ENCODE assay signal across 30 cellular contexts in the genomic region with DNA sequence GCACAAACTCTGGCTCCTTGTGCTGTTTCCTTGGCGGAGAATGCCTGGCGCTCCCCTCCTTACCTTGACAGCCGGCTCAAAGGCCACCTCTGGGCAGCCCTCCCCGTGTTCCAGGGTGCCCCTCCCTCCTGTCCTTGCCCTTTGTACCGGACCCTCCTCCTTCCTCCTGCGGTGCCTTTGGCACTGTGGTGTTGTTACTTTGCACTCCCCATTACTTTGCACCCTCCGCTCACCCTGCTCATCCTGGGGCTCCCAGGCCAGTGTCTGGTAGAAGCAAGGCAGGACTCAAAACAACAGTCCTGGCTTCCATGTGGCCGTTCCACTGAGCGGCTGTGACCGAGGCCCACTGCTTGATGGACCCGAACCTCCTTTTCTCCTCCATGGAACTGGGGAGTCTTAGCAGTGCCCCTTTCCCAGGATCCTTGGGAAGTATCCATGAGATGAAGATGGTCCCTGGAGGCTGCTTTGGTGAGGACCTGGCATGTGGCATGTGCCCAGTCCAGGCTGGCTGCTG.
DNase-seq lines count a peak whose midpoint lies in the region; ATAC-seq and TF ChIP-seq lines count a peak whose summit lies in the region.
"Had no signal": no experiment of that assay in that cellular context is flagged by ENCODE, and none has a peak within 500 bp of the region (broad histone marks: within the 10 kb centered on the region; RNA-seq: fewer than 3 reads in every experiment).

No MANE protein-coding gene starts in this region.

- no peaks in the 10 kb centered on the region for H3K9me3 Mint-ChIP-seq in activated naive CD4-positive, alpha-beta T cell treated with anti-CD3 and anti-CD28 coated beads, Interleukin-2, amount 10 ng/mL, durations not matched to agents 7 days and 5 days
- no peaks in the 10 kb centered on the region for H3K9me3 Mint-ChIP-seq in activated naive CD4-positive, alpha-beta T cell treated with anti-CD3 and anti-CD28 coated beads for 36 hours
- H3K9me3 Mint-ChIP-seq in memory B cell: no peaks in the 10 kb centered on the region
- no peaks in the 10 kb centered on the region for H3K9me3 Mint-ChIP-seq in endothelial cell (ENCODE audit: unreplicated experiment)
- H3K9me3 Mint-ChIP-seq: CD4-positive, alpha-beta memory T cell; HFFc6; naive B cell; stimulated activated naive CD8-positive, alpha-beta T cell treated with anti-CD3 and anti-CD28 coated beads, Interleukin-15, amount 100 ng/mL, for 72 hours had no signal

- TF ChIP-seq CTCF in colonic mucosa (IDR thresholded peaks at IDR 0.05) (no peak), endothelial cell (IDR thresholded peaks at IDR 0.05; ENCODE audit: unreplicated experiment) (no peak)

- H3K27ac Mint-ChIP-seq in activated naive CD4-positive, alpha-beta T cell treated with anti-CD3 and anti-CD28 coated beads, Interleukin-2, amount 10 ng/mL, durations not matched to agents 7 days and 5 days: peak overlapping the region; percentile 24
- no peak overlapping the region for H3K27ac Mint-ChIP-seq in activated naive CD4-positive, alpha-beta T cell treated with anti-CD3 and anti-CD28 coated beads for 36 hours
- H3K27ac Mint-ChIP-seq in memory B cell (peak overlapping the region; percentile 57), endothelial cell (ENCODE audit: unreplicated experiment) (no peak overlapping the region)
- H3K27ac Mint-ChIP-seq: activated CD8-positive, alpha-beta T cell treated with anti-CD3 and anti-CD28 coated beads, Interleukin-2, amount 10 ng/mL, durations not matched to agents 7 days and 5 days; HFFc6; stimulated activated naive CD8-positive, alpha-beta T cell treated with anti-CD3 and anti-CD28 coated beads, Interleukin-15, amount 100 ng/mL, for 72 hours had no signal

- no peaks in the 10 kb centered on the region for H3K4me1 ChIP-seq in colonic mucosa
- H3K4me1 ChIP-seq in stomach smooth muscle (ENCODE audit: control insufficient read depth, insufficient read depth, low read length): peaks cover 28% of the 10 kb centered on the region
- H3K4me1 ChIP-seq: thyroid gland had no signal

- no peak for DNase-seq in activated naive CD4-positive, alpha-beta T cell treated with anti-CD3 and anti-CD28 coated beads, Interleukin-2, amount 10 ng/mL, durations not matched to agents 7 days and 5 days
- no peak for DNase-seq in activated naive CD4-positive, alpha-beta T cell treated with anti-CD3 and anti-CD28 coated beads for 36 hours
- peak; percentile 89 for DNase-seq in colonic mucosa
- DNase-seq in memory B cell (ENCODE audit: low spot score in 2 of 2): no peak
- DNase-seq in endothelial cell (ENCODE audit: low spot score): no peak
- no peak for DNase-seq in cerebellum (ENCODE audit: low spot score)
- DNase-seq: 8988T; activated CD8-positive, alpha-beta T cell treated with anti-CD3 and anti-CD28 coated beads, Interleukin-2, amount 10 ng/mL, durations not matched to agents 7 days and 5 days; activated effector memory CD4-positive, alpha-beta T cell treated with Interleukin-2 at 50 U/mL for 16 hours; caudate nucleus; CD4-positive, alpha-beta memory T cell; DMS 273 treated with DMSO at 0.1 percent for 48 hours; dorsolateral prefrontal cortex; GM23248; heart right ventricle; HFFc6; mesendoderm; naive B cell; NCI-H1092; NCI-H187 treated with DMSO at 0.1 percent for 48 hours; NCI-H526 treated with DMSO at 0.1 percent for 48 hours; occipital lobe; stimulated activated naive CD8-positive, alpha-beta T cell treated with anti-CD3 and anti-CD28 coated beads, Interleukin-15, amount 100 ng/mL, for 72 hours; T-helper 1 cell; thyroid gland had no signal

- H3K4me3 Mint-ChIP-seq in activated naive CD4-positive, alpha-beta T cell treated with anti-CD3 and anti-CD28 coated beads, Interleukin-2, amount 10 ng/mL, durations not matched to agents 7 days and 5 days: no peak overlapping the region
- H3K4me3 Mint-ChIP-seq in activated naive CD4-positive, alpha-beta T cell treated with anti-CD3 and anti-CD28 coated beads for 36 hours: no peak overlapping the region
- H3K4me3 Mint-ChIP-seq in memory B cell: no peak overlapping the region
- H3K4me3 Mint-ChIP-seq in endothelial cell (ENCODE audit: unreplicated experiment): no peak overlapping the region
- H3K4me3 Mint-ChIP-seq: activated CD8-positive, alpha-beta T cell treated with anti-CD3 and anti-CD28 coated beads, Interleukin-2, amount 10 ng/mL, durations not matched to agents 7 days and 5 days; CD4-positive, alpha-beta memory T cell; HFFc6; naive B cell; stimulated activated naive CD8-positive, alpha-beta T cell treated with anti-CD3 and anti-CD28 coated beads, Interleukin-15, amount 100 ng/mL, for 72 hours had no signal

- no peaks in the 10 kb centered on the region for H3K27me3 Mint-ChIP-seq in activated naive CD4-positive, alpha-beta T cell treated with anti-CD3 and anti-CD28 coated beads, Interleukin-2, amount 10 ng/mL, durations not matched to agents 7 days and 5 days
- no peaks in the 10 kb centered on the region for H3K27me3 Mint-ChIP-seq in activated naive CD4-positive, alpha-beta T cell treated with anti-CD3 and anti-CD28 coated beads for 36 hours (ENCODE audit: low read depth)
- H3K27me3 Mint-ChIP-seq in memory B cell (no peaks in the 10 kb centered on the region), endothelial cell (ENCODE audit: unreplicated experiment) (peaks cover 12% of the 10 kb centered on the region)
- H3K27me3 Mint-ChIP-seq: CD4-positive, alpha-beta memory T cell; naive B cell; stimulated activated naive CD8-positive, alpha-beta T cell treated with anti-CD3 and anti-CD28 coated beads, Interleukin-15, amount 100 ng/mL, for 72 hours had no signal

- H3K36me3 ChIP-seq in colonic mucosa: no peaks in the 10 kb centered on the region
- H3K36me3 ChIP-seq in stomach smooth muscle (ENCODE audit: control insufficient read depth in 2 of 2, insufficient read depth in 2 of 2, low read length in 2 of 2): no peaks in the 10 kb centered on the region
- H3K36me3 ChIP-seq: SJSA1, thyroid gland had no signal

- H3K27me3 ChIP-seq in colonic mucosa: no peaks in the 10 kb centered on the region
- H3K27me3 ChIP-seq in stomach smooth muscle (ENCODE audit: control insufficient read depth in 1 of 2, insufficient read depth in 2 of 2, low read length in 2 of 2): no peaks in the 10 kb centered on the region
- H3K27me3 ChIP-seq: dorsolateral prefrontal cortex, heart right ventricle, SJSA1, thyroid gland had no signal

- no peak overlapping the region for H3K4me3 ChIP-seq in colonic mucosa
- H3K4me3 ChIP-seq in stomach smooth muscle (ENCODE audit: low read length in 2 of 2): peak overlapping the region in 1 of 2 donors; percentile 65
- H3K4me3 ChIP-seq: dorsolateral prefrontal cortex, GM23248, heart right ventricle, SJSA1, skin epidermis, thyroid gland had no signal

- H3K27ac ChIP-seq in colonic mucosa (no peak overlapping the region), stomach smooth muscle (ENCODE audit: low read length) (peak overlapping the region; percentile 81)
- H3K27ac ChIP-seq: GM23248, heart right ventricle, SJSA1, skin epidermis, thyroid gland had no signal

- H3K9ac ChIP-seq in colonic mucosa (ENCODE audit: low read depth in 2 of 2, low read length in 2 of 2): peak overlapping the region in 1 of 2 donors; percentile 21
- H3K9ac ChIP-seq in stomach smooth muscle (ENCODE audit: low read length in 2 of 2): no peak overlapping the region
- H3K9ac ChIP-seq: GM23248 had no signal

- no peak for ATAC-seq in memory B cell (ENCODE audit: low read depth)
- no peak for ATAC-seq in GM19455 (IDR thresholded peaks at IDR 0.05; ENCODE audit: unreplicated experiment)
- ATAC-seq: activated CD4-positive, CD25-positive, alpha-beta regulatory T cell treated with anti-CD3 and anti-CD28 coated beads, Interleukin-2, amount 50 U/mL, for 24 hours; activated CD8-positive, alpha-beta T cell treated with anti-CD3 and anti-CD28 coated beads, Interleukin-2, amount 10 ng/mL, durations not matched to agents 7 days and 5 days; heart right ventricle; stimulated activated naive CD8-positive, alpha-beta T cell treated with anti-CD3 and anti-CD28 coated beads, Interleukin-15, amount 100 ng/mL, for 72 hours had no signal

- CTCF ChIA-PET in activated naive CD4-positive, alpha-beta T cell treated with anti-CD3 and anti-CD28 coated beads, Interleukin-2, amount 10 ng/mL, durations not matched to agents 7 days and 5 days (lab: Charles Lee): no interaction called here
- CTCF ChIA-PET in activated naive CD4-positive, alpha-beta T cell treated with anti-CD3 and anti-CD28 coated beads for 36 hours (lab: Charles Lee): no interaction called here

- H3K4me1 Mint-ChIP-seq in activated naive CD4-positive, alpha-beta T cell treated with anti-CD3 and anti-CD28 coated beads, Interleukin-2, amount 10 ng/mL, durations not matched to agents 7 days and 5 days: no peaks in the 10 kb centered on the region
- H3K4me1 Mint-ChIP-seq in activated naive CD4-positive, alpha-beta T cell treated with anti-CD3 and anti-CD28 coated beads for 36 hours (ENCODE audit: low read depth): peaks cover 8% of the 10 kb centered on the region
- H3K4me1 Mint-ChIP-seq in memory B cell: peaks cover 22% of the 10 kb centered on the region
- peaks cover 26% of the 10 kb centered on the region for H3K4me1 Mint-ChIP-seq in endothelial cell (ENCODE audit: unreplicated experiment)

- H3K9me3 ChIP-seq in colonic mucosa: no peaks in the 10 kb centered on the region
- no peaks in the 10 kb centered on the region for H3K9me3 ChIP-seq in stomach smooth muscle (ENCODE audit: control insufficient read depth in 2 of 2, low read length in 2 of 2)
- H3K9me3 ChIP-seq: heart right ventricle, SJSA1, thyroid gland had no signal

- intact Hi-C loops in activated naive CD4-positive, alpha-beta T cell treated with anti-CD3 and anti-CD28 coated beads for 36 hours (cut with micrococcal nuclease): no loop called here
- intact Hi-C loops in colonic mucosa (cut with DNase I): no loop called here

- H3K36me3 Mint-ChIP-seq in activated naive CD4-positive, alpha-beta T cell treated with anti-CD3 and anti-CD28 coated beads, Interleukin-2, amount 10 ng/mL, durations not matched to agents 7 days and 5 days: no peaks in the 10 kb centered on the region
- H3K36me3 Mint-ChIP-seq in activated naive CD4-positive, alpha-beta T cell treated with anti-CD3 and anti-CD28 coated beads for 36 hours (ENCODE audit: low read depth): no peaks in the 10 kb centered on the region
- H3K36me3 Mint-ChIP-seq in memory B cell (peaks cover 6% of the 10 kb centered on the region), endothelial cell (ENCODE audit: low read depth, unreplicated experiment) (peaks cover 6% of the 10 kb centered on the region)

Comparison
In these comparisons a context has a peak if more than half of its experiments do, and no peak if none do; other contexts are left out.
1. H3K27ac Mint-ChIP-seq: peak in activated naive CD4-positive, alpha-beta T cell treated with anti-CD3 and anti-CD28 coated beads, Interleukin-2, amount 10 ng/mL, durations not matched to agents 7 days and 5 days (single experiment) and memory B cell (single experiment); none in activated naive CD4-positive, alpha-beta T cell treated with anti-CD3 and anti-CD28 coated beads for 36 hours (single experiment) and endothelial cell (single experiment).